In the genomic region with DNA sequence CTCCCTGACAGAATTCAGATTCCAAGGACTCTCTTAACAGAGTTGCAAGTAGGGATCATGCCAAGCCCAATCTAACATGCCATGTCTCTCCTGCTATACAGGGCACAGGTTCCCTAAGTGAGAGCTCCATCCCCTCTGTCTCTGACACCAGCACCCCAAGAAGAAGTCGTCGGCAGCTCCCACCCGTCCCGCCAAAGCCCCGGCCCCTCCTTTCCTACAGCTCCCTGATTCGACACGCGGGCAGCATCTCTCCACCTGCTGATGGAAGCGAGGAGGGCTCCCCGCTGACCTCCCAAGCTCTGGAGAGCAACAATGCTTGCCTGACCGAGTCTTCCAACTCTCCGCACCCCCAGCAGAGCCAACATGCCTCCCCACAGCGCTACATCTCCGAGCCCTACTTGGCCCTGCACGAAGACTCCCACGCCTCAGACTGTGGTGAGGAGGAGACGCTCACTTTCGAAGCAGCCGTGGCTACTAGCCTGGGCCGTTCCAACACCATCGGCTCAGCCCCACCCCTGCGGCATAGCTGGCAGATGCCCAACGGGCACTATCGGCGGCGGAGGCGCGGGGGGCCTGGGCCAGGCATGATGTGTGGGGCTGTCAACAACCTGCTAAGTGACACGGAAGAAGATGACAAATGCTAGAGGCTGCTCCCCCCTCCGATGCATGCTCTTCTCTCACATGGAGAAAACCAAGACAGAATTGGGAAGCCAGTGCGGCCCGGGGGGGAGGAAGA, we compare ENCODE assay signal across 25 cellular contexts.
"Had no signal": no experiment of that assay in that cellular context is flagged by ENCODE, and none has a peak within 500 bp of the region (broad histone marks: within the 10 kb centered on the region; RNA-seq: fewer than 3 reads in every experiment).

No MANE protein-coding gene starts in this region.

- H3K4me2 ChIP-seq: neural progenitor cell, smooth muscle cell had no signal

- FAIRE-seq: islet of Langerhans, kidney had no signal

- H3K9me3 ChIP-seq: left ventricle myocardium inferior, ovary, right atrium auricular region, right lobe of liver, vagina had no signal

- H3K4me1 ChIP-seq: left ventricle myocardium inferior, neural progenitor cell, right atrium auricular region, right lobe of liver, tibial nerve, vagina had no signal

- H2AFZ ChIP-seq: neural progenitor cell had no signal

- H3K27me3 ChIP-seq: neural progenitor cell, ovary, right atrium auricular region, right lobe of liver, tibial nerve, vagina had no signal

- H3K36me3 ChIP-seq: left ventricle myocardium inferior, neural progenitor cell, ovary, right atrium auricular region, right lobe of liver, tibial nerve, vagina had no signal

- H3K27ac ChIP-seq: left ventricle myocardium inferior, neural progenitor cell, ovary, right atrium auricular region, right lobe of liver, tibial nerve, vagina had no signal

- ATAC-seq: left colon; natural killer cell; right lobe of liver; stimulated activated memory B cell treated with anti-CD40 and anti-IgM and Interleukin-4, amounts not matched to agents 10 μg/mL and 1 μg/mL and 100 μg/mL, for 72 hours; stimulated activated naive CD8-positive, alpha-beta T cell treated with anti-CD3 and anti-CD28 coated beads, Interleukin-15, amount 100 ng/mL, for 72 hours had no signal

- DNase-seq: hypothalamus; immature natural killer cell; kidney; left colon; left ventricle myocardium inferior; mesendoderm; naive B cell; natural killer cell; nephron progenitor cell; ovary; right lobe of liver; stimulated activated CD4-positive, alpha-beta T cell treated with anti-CD3 and anti-CD28 coated beads, Interleukin-1b, Interleukin-23, amount 100 ng/mL, for 48 hours; stimulated activated CD4-positive, alpha-beta T cell treated with anti-CD3 and anti-CD28 coated beads, Interleukin-2, amount 100 ng/mL, for 48 hours; stimulated activated CD4-positive, alpha-beta T cell treated with anti-CD3 and anti-CD28 coated beads, Interleukin-4, amount 100 ng/mL, for 4 hours; stimulated activated CD8-positive, alpha-beta memory T cell treated with anti-CD3 and anti-CD28 coated beads, Interleukin-4, amount 100 ng/mL, for 48 hours; stimulated activated naive CD4-positive, alpha-beta T cell treated with Interleukin-2 at 50 U/mL for 16 hours; stimulated activated naive CD8-positive, alpha-beta T cell treated with anti-CD3 and anti-CD28 coated beads, Interleukin-15, amount 100 ng/mL, for 72 hours had no signal

- H3K4me3 ChIP-seq: left ventricle myocardium inferior, lung, neural progenitor cell, ovary, right atrium auricular region, right lobe of liver, smooth muscle cell, tibial nerve, vagina had no signal

- H3K9ac ChIP-seq: neural progenitor cell had no signal
